In the genomic region with DNA sequence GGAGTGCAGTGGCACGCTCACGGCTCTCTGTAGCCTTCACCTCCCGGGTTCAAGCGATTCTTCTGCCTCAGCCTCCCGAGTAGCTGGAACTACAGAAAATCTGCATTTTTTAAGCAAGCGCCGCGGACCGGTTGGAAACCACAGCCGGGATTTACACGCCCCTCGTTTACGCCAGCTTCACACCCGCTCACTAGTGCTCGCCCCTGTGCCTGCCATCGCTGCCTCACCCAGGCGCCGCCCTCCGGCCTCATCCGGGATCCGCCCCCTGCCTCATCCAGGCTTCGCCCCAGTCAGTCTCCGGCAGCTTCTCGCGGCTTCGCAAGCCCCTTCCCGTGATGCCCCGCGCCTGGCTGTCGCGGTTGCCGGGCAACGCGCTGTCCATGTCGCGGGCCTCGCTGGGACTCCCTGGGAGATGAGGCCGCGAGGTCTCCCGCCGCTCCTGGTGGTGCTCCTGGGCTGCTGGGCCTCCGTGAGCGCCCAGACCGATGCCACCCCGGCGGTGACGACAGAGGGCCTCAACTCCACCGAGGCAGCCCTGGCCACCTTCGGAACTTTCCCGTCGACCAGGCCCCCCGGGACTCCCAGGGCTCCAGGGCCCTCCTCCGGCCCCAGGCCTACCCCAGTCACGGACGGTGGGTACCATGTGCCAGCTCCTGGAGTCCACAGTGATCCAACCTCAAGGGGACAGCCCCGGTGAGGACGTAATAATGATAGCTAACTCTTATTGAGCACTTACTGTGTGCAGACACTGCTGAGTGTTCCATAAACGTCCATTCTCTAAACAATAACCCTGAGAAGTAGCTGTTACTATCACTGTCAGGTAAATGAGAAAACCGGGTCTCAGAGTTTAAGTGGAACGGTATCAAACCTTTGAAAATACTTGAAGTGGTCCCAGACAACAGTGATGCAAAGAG, we compare ENCODE assay signal across 1 cellular context.
TF ChIP-seq lines count a peak whose summit lies in the region.

Gene TCTN1, plus strand, starts transcription at position 359 of the 914 bp plus-strand sequence. Its CDS starts 54 bp downstream, at position 413.

TF ChIP-seq in GM12878, 131 proteins besides CTCF, POLR2A, EP300 and RAD21 (continued from another document and continues in another):
- TF ChIP-seq NKRF (conservative IDR thresholded peaks at IDR 0.05) (peak; percentile 97), NFIC (IDR thresholded peaks at IDR 0.05; ENCODE audit: low read depth, low read length) (no peak), ZNF217 (IDR thresholded peaks at IDR 0.05) (no peak), KDM1A (IDR thresholded peaks at IDR 0.05; ENCODE audit: borderline replicate concordance) (no peak), SMARCA5 (IDR thresholded peaks at IDR 0.05) (no peak), ZNF24 (IDR thresholded peaks at IDR 0.05) (peak; percentile 54; the same call in 1 of the 2 replicates), ATF7 (IDR thresholded peaks at IDR 0.05; ENCODE audit: low read depth) (no peak), POLR2AphosphoS5 (IDR thresholded peaks at IDR 0.05; ENCODE audit: low read length) (peak; percentile 80), PML (IDR thresholded peaks at IDR 0.05; ENCODE audit: low read length) (no peak), CHD2 (IDR thresholded peaks at IDR 0.05; ENCODE audit: borderline replicate concordance, low read depth, low read length) (peak; percentile 97), HSF1 (IDR thresholded peaks at IDR 0.05; ENCODE audit: low read depth, low read length) (peak; percentile 95), BMI1 (IDR thresholded peaks at IDR 0.05; ENCODE audit: borderline replicate concordance) (peak; percentile 95), CBFB (IDR thresholded peaks at IDR 0.05; ENCODE audit: low read depth) (no peak), LARP7 (IDR thresholded peaks at IDR 0.05) (peak; percentile 81; the same call in 1 of the 2 replicates), ZBED1 (IDR thresholded peaks at IDR 0.05; ENCODE audit: borderline replicate concordance) (peak; percentile 17; the same call in 1 of the 2 replicates), PKNOX1 (IDR thresholded peaks at IDR 0.05) (peak; percentile 92), USF2 (IDR thresholded peaks at IDR 0.05; ENCODE audit: borderline replicate concordance, low read depth, low read length) (no peak), PRDM15 (CRISPR knock-in tag; IDR thresholded peaks at IDR 0.05) (no peak), ZNF274 (IDR thresholded peaks at IDR 0.05; ENCODE audit: insufficient read depth, insufficient read length) (no peak)
- TF ChIP-seq, protein P1, sequence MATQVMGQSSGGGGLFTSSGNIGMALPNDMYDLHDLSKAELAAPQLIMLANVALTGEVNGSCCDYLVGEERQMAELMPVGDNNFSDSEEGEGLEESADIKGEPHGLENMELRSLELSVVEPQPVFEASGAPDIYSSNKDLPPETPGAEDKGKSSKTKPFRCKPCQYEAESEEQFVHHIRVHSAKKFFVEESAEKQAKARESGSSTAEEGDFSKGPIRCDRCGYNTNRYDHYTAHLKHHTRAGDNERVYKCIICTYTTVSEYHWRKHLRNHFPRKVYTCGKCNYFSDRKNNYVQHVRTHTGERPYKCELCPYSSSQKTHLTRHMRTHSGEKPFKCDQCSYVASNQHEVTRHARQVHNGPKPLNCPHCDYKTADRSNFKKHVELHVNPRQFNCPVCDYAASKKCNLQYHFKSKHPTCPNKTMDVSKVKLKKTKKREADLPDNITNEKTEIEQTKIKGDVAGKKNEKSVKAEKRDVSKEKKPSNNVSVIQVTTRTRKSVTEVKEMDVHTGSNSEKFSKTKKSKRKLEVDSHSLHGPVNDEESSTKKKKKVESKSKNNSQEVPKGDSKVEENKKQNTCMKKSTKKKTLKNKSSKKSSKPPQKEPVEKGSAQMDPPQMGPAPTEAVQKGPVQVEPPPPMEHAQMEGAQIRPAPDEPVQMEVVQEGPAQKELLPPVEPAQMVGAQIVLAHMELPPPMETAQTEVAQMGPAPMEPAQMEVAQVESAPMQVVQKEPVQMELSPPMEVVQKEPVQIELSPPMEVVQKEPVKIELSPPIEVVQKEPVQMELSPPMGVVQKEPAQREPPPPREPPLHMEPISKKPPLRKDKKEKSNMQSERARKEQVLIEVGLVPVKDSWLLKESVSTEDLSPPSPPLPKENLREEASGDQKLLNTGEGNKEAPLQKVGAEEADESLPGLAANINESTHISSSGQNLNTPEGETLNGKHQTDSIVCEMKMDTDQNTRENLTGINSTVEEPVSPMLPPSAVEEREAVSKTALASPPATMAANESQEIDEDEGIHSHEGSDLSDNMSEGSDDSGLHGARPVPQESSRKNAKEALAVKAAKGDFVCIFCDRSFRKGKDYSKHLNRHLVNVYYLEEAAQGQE (IDR thresholded peaks at IDR 0.05; ENCODE audit: low read depth, low read length), result no peak; the same call in 1 of the 2 replicates
- TF ChIP-seq, protein P2, sequence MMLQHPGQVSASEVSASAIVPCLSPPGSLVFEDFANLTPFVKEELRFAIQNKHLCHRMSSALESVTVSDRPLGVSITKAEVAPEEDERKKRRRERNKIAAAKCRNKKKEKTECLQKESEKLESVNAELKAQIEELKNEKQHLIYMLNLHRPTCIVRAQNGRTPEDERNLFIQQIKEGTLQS (IDR thresholded peaks at IDR 0.05; ENCODE audit: borderline replicate concordance, extremely low read depth, low read depth, low read length), result no peak
- TF ChIP-seq, protein P3, sequence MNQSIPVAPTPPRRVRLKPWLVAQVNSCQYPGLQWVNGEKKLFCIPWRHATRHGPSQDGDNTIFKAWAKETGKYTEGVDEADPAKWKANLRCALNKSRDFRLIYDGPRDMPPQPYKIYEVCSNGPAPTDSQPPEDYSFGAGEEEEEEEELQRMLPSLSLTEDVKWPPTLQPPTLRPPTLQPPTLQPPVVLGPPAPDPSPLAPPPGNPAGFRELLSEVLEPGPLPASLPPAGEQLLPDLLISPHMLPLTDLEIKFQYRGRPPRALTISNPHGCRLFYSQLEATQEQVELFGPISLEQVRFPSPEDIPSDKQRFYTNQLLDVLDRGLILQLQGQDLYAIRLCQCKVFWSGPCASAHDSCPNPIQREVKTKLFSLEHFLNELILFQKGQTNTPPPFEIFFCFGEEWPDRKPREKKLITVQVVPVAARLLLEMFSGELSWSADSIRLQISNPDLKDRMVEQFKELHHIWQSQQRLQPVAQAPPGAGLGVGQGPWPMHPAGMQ (IDR thresholded peaks at IDR 0.05; ENCODE audit: borderline replicate concordance), result no peak
- TF ChIP-seq, protein P4, sequence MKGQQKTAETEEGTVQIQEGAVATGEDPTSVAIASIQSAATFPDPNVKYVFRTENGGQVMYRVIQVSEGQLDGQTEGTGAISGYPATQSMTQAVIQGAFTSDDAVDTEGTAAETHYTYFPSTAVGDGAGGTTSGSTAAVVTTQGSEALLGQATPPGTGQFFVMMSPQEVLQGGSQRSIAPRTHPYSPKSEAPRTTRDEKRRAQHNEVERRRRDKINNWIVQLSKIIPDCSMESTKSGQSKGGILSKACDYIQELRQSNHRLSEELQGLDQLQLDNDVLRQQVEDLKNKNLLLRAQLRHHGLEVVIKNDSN (IDR thresholded peaks at IDR 0.05; ENCODE audit: borderline replicate concordance, extremely low read length, insufficient read depth, low read depth, low read length), result no peak
- TF ChIP-seq, protein P5, sequence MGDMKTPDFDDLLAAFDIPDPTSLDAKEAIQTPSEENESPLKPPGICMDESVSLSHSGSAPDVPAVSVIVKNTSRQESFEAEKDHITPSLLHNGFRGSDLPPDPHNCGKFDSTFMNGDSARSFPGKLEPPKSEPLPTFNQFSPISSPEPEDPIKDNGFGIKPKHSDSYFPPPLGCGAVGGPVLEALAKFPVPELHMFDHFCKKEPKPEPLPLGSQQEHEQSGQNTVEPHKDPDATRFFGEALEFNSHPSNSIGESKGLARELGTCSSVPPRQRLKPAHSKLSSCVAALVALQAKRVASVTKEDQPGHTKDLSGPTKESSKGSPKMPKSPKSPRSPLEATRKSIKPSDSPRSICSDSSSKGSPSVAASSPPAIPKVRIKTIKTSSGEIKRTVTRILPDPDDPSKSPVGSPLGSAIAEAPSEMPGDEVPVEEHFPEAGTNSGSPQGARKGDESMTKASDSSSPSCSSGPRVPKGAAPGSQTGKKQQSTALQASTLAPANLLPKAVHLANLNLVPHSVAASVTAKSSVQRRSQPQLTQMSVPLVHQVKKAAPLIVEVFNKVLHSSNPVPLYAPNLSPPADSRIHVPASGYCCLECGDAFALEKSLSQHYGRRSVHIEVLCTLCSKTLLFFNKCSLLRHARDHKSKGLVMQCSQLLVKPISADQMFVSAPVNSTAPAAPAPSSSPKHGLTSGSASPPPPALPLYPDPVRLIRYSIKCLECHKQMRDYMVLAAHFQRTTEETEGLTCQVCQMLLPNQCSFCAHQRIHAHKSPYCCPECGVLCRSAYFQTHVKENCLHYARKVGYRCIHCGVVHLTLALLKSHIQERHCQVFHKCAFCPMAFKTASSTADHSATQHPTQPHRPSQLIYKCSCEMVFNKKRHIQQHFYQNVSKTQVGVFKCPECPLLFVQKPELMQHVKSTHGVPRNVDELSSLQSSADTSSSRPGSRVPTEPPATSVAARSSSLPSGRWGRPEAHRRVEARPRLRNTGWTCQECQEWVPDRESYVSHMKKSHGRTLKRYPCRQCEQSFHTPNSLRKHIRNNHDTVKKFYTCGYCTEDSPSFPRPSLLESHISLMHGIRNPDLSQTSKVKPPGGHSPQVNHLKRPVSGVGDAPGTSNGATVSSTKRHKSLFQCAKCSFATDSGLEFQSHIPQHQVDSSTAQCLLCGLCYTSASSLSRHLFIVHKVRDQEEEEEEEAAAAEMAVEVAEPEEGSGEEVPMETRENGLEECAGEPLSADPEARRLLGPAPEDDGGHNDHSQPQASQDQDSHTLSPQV (IDR thresholded peaks at IDR 0.05), result no peak
